1 cellular context compared by ENCODE assay signal in the genomic region with DNA sequence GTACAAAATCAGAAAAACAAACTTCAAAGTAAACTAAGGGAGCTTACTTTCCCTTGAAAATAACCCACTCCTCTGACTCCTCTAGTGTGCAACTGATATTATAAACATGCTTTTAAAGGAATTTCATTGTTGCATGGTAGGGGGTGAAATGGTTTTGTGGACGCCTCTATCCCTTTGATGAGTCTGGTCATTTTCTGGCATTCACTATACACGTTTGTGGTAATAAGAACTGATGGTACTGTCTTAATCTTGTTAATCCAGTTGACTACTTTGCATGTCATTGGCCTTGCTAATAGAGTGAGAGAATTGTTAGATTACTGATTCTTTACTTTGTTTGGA.
TF ChIP-seq lines count a peak whose summit lies in the region.

No MANE protein-coding gene starts in this region.

TF ChIP-seq in HepG2, 621 proteins besides CTCF, POLR2A, EP300 and RAD21 (continues in another document):
- TF ChIP-seq, protein P1, sequence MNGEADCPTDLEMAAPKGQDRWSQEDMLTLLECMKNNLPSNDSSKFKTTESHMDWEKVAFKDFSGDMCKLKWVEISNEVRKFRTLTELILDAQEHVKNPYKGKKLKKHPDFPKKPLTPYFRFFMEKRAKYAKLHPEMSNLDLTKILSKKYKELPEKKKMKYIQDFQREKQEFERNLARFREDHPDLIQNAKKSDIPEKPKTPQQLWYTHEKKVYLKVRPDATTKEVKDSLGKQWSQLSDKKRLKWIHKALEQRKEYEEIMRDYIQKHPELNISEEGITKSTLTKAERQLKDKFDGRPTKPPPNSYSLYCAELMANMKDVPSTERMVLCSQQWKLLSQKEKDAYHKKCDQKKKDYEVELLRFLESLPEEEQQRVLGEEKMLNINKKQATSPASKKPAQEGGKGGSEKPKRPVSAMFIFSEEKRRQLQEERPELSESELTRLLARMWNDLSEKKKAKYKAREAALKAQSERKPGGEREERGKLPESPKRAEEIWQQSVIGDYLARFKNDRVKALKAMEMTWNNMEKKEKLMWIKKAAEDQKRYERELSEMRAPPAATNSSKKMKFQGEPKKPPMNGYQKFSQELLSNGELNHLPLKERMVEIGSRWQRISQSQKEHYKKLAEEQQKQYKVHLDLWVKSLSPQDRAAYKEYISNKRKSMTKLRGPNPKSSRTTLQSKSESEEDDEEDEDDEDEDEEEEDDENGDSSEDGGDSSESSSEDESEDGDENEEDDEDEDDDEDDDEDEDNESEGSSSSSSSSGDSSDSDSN (CRISPR knock-in tag; IDR thresholded peaks at IDR 0.05), result no peak
- peak; percentile 65; the same call in 1 of the 2 replicates for TF ChIP-seq BCL6 (CRISPR knock-in tag; IDR thresholded peaks at IDR 0.05)
- peak; percentile 43; the same call in 1 of the 2 replicates for TF ChIP-seq ISL2 (CRISPR knock-in tag; IDR thresholded peaks at IDR 0.05)
- no peak for TF ChIP-seq HMGXB3 (CRISPR knock-in tag; IDR thresholded peaks at IDR 0.05; ENCODE audit: borderline replicate concordance)
- peak; percentile 31; the same call in 1 of the 2 replicates for TF ChIP-seq TCF7 (IDR thresholded peaks at IDR 0.05; ENCODE audit: low read depth)
- TF ChIP-seq FOXA3 (CRISPR knock-in tag; IDR thresholded peaks at IDR 0.05), result 0 out of 2 replicates have a peak, but pooled peaks have one; percentile 12
- TF ChIP-seq ZNF605 (CRISPR knock-in tag; IDR thresholded peaks at IDR 0.05), result no peak
- TF ChIP-seq, protein P2, sequence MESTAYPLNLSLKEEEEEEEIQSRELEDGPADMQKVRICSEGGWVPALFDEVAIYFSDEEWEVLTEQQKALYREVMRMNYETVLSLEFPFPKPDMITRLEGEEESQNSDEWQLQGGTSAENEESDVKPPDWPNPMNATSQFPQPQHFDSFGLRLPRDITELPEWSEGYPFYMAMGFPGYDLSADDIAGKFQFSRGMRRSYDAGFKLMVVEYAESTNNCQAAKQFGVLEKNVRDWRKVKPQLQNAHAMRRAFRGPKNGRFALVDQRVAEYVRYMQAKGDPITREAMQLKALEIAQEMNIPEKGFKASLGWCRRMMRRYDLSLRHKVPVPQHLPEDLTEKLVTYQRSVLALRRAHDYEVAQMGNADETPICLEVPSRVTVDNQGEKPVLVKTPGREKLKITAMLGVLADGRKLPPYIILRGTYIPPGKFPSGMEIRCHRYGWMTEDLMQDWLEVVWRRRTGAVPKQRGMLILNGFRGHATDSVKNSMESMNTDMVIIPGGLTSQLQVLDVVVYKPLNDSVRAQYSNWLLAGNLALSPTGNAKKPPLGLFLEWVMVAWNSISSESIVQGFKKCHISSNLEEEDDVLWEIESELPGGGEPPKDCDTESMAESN (CRISPR knock-in tag; conservative IDR thresholded peaks at IDR 0.05), result 0 out of 2 replicates have a peak, but pooled peaks have one; percentile 21
- no peak for TF ChIP-seq ELF4 (CRISPR knock-in tag; IDR thresholded peaks at IDR 0.05; ENCODE audit: borderline replicate concordance)
- TF ChIP-seq NBN (conservative IDR thresholded peaks at IDR 0.05), result no peak
- TF ChIP-seq KLF16 (CRISPR knock-in tag; IDR thresholded peaks at IDR 0.05), result 0 out of 4 replicates have a peak, but pooled peaks of 1 of the 2 experiments have one; percentile 26
- no peak for TF ChIP-seq CENPT (CRISPR knock-in tag; IDR thresholded peaks at IDR 0.05; ENCODE audit: low read depth)
- TF ChIP-seq TBX2 (CRISPR knock-in tag; IDR thresholded peaks at IDR 0.05; ENCODE audit: borderline replicate concordance), result no peak
- TF ChIP-seq FOXC1 (CRISPR knock-in tag; IDR thresholded peaks at IDR 0.05; ENCODE audit: borderline replicate concordance), result no peak
- TF ChIP-seq, protein P3, sequence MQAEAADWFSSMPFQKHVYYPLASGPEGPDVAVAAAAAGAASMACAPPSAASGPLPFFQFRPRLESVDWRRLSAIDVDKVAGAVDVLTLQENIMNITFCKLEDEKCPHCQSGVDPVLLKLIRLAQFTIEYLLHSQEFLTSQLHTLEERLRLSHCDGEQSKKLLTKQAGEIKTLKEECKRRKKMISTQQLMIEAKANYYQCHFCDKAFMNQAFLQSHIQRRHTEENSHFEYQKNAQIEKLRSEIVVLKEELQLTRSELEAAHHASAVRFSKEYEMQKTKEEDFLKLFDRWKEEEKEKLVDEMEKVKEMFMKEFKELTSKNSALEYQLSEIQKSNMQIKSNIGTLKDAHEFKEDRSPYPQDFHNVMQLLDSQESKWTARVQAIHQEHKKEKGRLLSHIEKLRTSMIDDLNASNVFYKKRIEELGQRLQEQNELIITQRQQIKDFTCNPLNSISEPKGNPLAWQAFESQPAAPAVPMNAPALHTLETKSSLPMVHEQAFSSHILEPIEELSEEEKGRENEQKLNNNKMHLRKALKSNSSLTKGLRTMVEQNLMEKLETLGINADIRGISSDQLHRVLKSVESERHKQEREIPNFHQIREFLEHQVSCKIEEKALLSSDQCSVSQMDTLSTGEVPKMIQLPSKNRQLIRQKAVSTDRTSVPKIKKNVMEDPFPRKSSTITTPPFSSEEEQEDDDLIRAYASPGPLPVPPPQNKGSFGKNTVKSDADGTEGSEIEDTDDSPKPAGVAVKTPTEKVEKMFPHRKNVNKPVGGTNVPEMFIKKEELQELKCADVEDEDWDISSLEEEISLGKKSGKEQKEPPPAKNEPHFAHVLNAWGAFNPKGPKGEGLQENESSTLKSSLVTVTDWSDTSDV (CRISPR knock-in tag; IDR thresholded peaks at IDR 0.05), result no peak
- no peak for TF ChIP-seq ZNF251 (CRISPR knock-in tag; IDR thresholded peaks at IDR 0.05)
- TF ChIP-seq ZNF766 (CRISPR knock-in tag; IDR thresholded peaks at IDR 0.05; ENCODE audit: borderline replicate concordance), result no peak
- 0 out of 2 replicates have a peak, but pooled peaks have one; percentile 21 for TF ChIP-seq HMG20A (CRISPR knock-in tag; IDR thresholded peaks at IDR 0.05; ENCODE audit: borderline replicate concordance)
- no peak for TF ChIP-seq WIZ (CRISPR knock-in tag; IDR thresholded peaks at IDR 0.05)
- no peak for TF ChIP-seq ZNF558 (CRISPR knock-in tag; IDR thresholded peaks at IDR 0.05; ENCODE audit: borderline replicate concordance)
- TF ChIP-seq, protein P4, sequence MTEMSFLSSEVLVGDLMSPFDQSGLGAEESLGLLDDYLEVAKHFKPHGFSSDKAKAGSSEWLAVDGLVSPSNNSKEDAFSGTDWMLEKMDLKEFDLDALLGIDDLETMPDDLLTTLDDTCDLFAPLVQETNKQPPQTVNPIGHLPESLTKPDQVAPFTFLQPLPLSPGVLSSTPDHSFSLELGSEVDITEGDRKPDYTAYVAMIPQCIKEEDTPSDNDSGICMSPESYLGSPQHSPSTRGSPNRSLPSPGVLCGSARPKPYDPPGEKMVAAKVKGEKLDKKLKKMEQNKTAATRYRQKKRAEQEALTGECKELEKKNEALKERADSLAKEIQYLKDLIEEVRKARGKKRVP (CRISPR knock-in tag; IDR thresholded peaks at IDR 0.05), result 0 out of 4 replicates have a peak, but pooled peaks of 1 of the 2 experiments have one; percentile 7
- TF ChIP-seq U2AF1 (optimal IDR thresholded peaks at IDR 0.05; ENCODE audit: low read depth, low read length), result no peak
- no peak for TF ChIP-seq PRDM10 (CRISPR knock-in tag; IDR thresholded peaks at IDR 0.05; ENCODE audit: low read depth)
- TF ChIP-seq, protein P5, sequence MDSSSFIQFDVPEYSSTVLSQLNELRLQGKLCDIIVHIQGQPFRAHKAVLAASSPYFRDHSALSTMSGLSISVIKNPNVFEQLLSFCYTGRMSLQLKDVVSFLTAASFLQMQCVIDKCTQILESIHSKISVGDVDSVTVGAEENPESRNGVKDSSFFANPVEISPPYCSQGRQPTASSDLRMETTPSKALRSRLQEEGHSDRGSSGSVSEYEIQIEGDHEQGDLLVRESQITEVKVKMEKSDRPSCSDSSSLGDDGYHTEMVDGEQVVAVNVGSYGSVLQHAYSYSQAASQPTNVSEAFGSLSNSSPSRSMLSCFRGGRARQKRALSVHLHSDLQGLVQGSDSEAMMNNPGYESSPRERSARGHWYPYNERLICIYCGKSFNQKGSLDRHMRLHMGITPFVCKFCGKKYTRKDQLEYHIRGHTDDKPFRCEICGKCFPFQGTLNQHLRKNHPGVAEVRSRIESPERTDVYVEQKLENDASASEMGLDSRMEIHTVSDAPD (CRISPR knock-in tag; IDR thresholded peaks at IDR 0.05), result no peak
- TF ChIP-seq PCBP2 (optimal IDR thresholded peaks at IDR 0.05; ENCODE audit: low read depth, low read length, poor library complexity, severe bottlenecking), result no peak
- no peak for TF ChIP-seq ZNF503 (CRISPR knock-in tag; IDR thresholded peaks at IDR 0.05)
- TF ChIP-seq HNRNPL (IDR thresholded peaks at IDR 0.05; ENCODE audit: low read depth, low read length), result no peak
- TF ChIP-seq ZNF816 (CRISPR knock-in tag; IDR thresholded peaks at IDR 0.05; ENCODE audit: borderline replicate concordance), result no peak
- TF ChIP-seq ZMYM3 (CRISPR knock-in tag; IDR thresholded peaks at IDR 0.05), result no peak
- TF ChIP-seq ZNF580 (CRISPR knock-in tag; IDR thresholded peaks at IDR 0.05; ENCODE audit: borderline replicate concordance, low read depth), result no peak
- no peak for TF ChIP-seq ZNF101 (CRISPR knock-in tag; IDR thresholded peaks at IDR 0.05; ENCODE audit: borderline replicate concordance, low read depth)
- TF ChIP-seq, protein P6, sequence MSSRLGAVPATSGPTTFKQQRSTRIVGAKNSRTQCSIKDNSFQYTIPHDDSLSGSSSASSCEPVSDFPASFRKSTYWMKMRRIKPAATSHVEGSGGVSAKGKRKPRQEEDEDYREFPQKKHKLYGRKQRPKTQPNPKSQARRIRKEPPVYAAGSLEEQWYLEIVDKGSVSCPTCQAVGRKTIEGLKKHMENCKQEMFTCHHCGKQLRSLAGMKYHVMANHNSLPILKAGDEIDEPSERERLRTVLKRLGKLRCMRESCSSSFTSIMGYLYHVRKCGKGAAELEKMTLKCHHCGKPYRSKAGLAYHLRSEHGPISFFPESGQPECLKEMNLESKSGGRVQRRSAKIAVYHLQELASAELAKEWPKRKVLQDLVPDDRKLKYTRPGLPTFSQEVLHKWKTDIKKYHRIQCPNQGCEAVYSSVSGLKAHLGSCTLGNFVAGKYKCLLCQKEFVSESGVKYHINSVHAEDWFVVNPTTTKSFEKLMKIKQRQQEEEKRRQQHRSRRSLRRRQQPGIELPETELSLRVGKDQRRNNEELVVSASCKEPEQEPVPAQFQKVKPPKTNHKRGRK (CRISPR knock-in tag; IDR thresholded peaks at IDR 0.05), result no peak
- TF ChIP-seq SP5 (CRISPR knock-in tag; IDR thresholded peaks at IDR 0.05; ENCODE audit: borderline replicate concordance, low read depth), result no peak
